In the genomic region with DNA sequence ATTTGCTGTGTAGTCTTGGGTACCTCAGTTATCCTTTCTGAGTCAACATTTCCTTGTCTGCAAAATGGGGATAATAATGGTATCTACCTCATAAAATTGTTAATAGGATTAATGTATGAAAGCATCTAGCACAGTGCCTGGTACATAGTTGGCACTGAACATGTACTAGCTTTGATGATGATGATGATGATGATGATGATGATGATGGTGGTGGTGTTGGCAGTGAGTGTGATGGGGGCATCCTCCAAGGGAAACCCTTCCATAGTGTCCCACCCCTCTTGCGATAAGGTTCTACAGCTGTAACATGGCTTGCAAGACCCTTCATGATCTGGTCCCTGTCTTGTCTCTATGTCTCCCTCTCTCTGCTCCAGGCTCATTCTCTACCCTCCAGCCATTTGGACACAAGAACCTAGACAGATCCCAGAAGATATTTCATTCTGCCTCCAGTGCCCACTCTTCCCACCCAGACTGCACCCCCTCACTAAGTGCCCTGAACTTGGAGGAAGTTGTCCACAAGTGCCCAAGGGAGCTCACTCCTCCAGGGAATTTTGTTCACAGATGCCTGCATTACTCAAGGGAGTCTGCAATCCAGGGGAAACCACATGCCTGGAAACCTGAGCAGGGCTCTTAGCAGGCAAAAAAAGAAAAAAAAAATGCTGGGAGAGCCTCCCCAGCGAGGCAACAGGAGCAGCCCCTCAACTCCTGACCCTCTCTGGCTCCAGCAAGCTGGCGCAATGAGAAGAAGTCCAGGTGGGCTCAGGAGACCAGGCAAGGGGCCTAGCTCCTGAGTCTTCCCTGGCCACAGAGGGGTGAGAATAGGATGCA, we compare ENCODE assay signal across 19 cellular contexts. TPM values are rescaled to one million over a fixed set of nuclear protein-coding genes. Genes with fewer than 3 reads are reported as not detected.
A peak's percentile ranks its signal among the peaks of the same experiment; 100 is the strongest.
DNase-seq lines count a peak whose midpoint lies in the region; ATAC-seq, FAIRE-seq and TF ChIP-seq lines count a peak whose summit lies in the region.
"Had no signal": no experiment of that assay in that cellular context is flagged by ENCODE, and none has a peak within 500 bp of the region (broad histone marks: within the 10 kb centered on the region; RNA-seq: fewer than 3 reads in every experiment).

No MANE protein-coding gene starts in this region.

- no peaks in the 10 kb centered on the region for H3K9me3 ChIP-seq in PC-9 (ENCODE audit: insufficient read depth, low read depth)
- H3K9me3 ChIP-seq in H1 (ENCODE audit: insufficient read depth in 2 of 2, low read depth in 1 of 2, low read length in 1 of 2), result peaks cover 3 to 12% of the 10 kb centered on the region in 2 experiments; a peak in 3 of 4 replicates
- H3K9me3 ChIP-seq in trophoblast cell (ENCODE audit: insufficient read depth, low read depth, low read length), result peaks cover 5% of the 10 kb centered on the region

- H3K79me1 ChIP-seq in H1 (ENCODE audit: low read depth, low read length), result no peaks in the 10 kb centered on the region
- peaks cover 16% of the 10 kb centered on the region for H3K79me1 ChIP-seq in trophoblast cell (ENCODE audit: low read length)

- TF ChIP-seq EP300 in H1 (IDR thresholded peaks at IDR 0.05; ENCODE audit: borderline replicate concordance in 1 of 2, low read depth in 2 of 2, low read length in 2 of 2), result no peak

- H3K4me3 ChIP-seq in PC-9 (no peak overlapping the region), H1 (ENCODE audit: extremely low read depth in 1 of 4, insufficient read depth in 2 of 4, low read depth in 3 of 4, low read length in 4 of 4) (no peak overlapping the region), trophoblast cell (ENCODE audit: low read depth, low read length) (no peak overlapping the region)

- H3K4me2 ChIP-seq in PC-9, result peak overlapping the region; percentile 48; the same call in 1 of the 2 replicates
- H3K4me2 ChIP-seq in H1 (ENCODE audit: insufficient read depth in 1 of 2, low read depth in 2 of 2, low read length in 2 of 2), result no peak overlapping the region
- H3K4me2 ChIP-seq in trophoblast cell (ENCODE audit: low read length), result no peak overlapping the region

- H3K9ac ChIP-seq in H1 (replicated peaks in 1 of 4; ENCODE audit: extremely low read depth in 1 of 4, low read depth in 3 of 4, low read length in 3 of 4) (no peak overlapping the region), trophoblast cell (ENCODE audit: low read length) (no peak overlapping the region)

- H4K91ac ChIP-seq in H1 (replicated peaks; ENCODE audit: insufficient read length, low read length) (no peak overlapping the region), trophoblast cell (ENCODE audit: low read depth, low read length) (peak overlapping the region; percentile 20)

- no peak overlapping the region for H2BK12ac ChIP-seq in H1 (ENCODE audit: low read depth, low read length)
- peak overlapping the region; percentile 2 for H2BK12ac ChIP-seq in trophoblast cell (ENCODE audit: low read length)

- H2BK15ac ChIP-seq in H1 (ENCODE audit: low read length), result no peak overlapping the region

- no peak for ATAC-seq in HG02840 (IDR thresholded peaks at IDR 0.05; ENCODE audit: low FRiP score, unreplicated experiment)
- ATAC-seq: HCT116; left ventricle myocardium superior; stimulated activated naive CD8-positive, alpha-beta T cell treated with anti-CD3 and anti-CD28 coated beads, Interleukin-15, Interleukin-2, amounts not matched to agents 100 U/mL and 50 U/mL, for 24 hours had no signal

- no TSS peak for BruUV-seq in PC-9 (replicated peaks; lab: Mats Ljungman, UMichigan)

- CTCF ChIA-PET in PC-9 (lab: Charles Lee) (no interaction called here), H1 (lab: Charles Lee; ENCODE audit: partially characterized antibody) (interaction anchor here (0.7 to 2.5 kb wide), 4 partner anchors 29 to 190 kb away, joined by 3 to 10 read pairs (median 3); no protein-coding TSS in a partner anchor)

- H4K20me1 ChIP-seq in PC-9 (ENCODE audit: insufficient read depth) (no peaks in the 10 kb centered on the region), H1 (replicated peaks in 1 of 2; ENCODE audit: control insufficient read depth in 1 of 2, insufficient read depth in 2 of 2, low read length in 2 of 2) (no peaks in the 10 kb centered on the region)

- TF ChIP-seq RAD21 in H1 (IDR thresholded peaks at IDR 0.05 in 1 of 2, conservative IDR thresholded peaks at IDR 0.05 in 1 of 2; ENCODE audit: low read depth in 2 of 2, low read length in 2 of 2), result no peak

- H2AFZ ChIP-seq in PC-9, result no peak overlapping the region
- H2AFZ ChIP-seq in H1 (ENCODE audit: low read length), result no peak overlapping the region
- no peak overlapping the region for H2AFZ ChIP-seq in trophoblast cell (ENCODE audit: insufficient read depth, low read length, poor library complexity)

- H3K56ac ChIP-seq in H1 (replicated peaks; ENCODE audit: insufficient read length, low read depth, low read length), result no peak overlapping the region

- no peak overlapping the region for H3K23ac ChIP-seq in H1 (ENCODE audit: insufficient read length)
- no peak overlapping the region for H3K23ac ChIP-seq in trophoblast cell (ENCODE audit: low read length)

- no peaks in the 10 kb centered on the region for H3K23me2 ChIP-seq in H1 (ENCODE audit: low read depth, low read length)

- peak overlapping the region; percentile 54; the same call in 1 of the 2 replicates for H2AK5ac ChIP-seq in H1 (ENCODE audit: low read depth, low read length)
- H2AK5ac ChIP-seq in trophoblast cell (ENCODE audit: low read length), result no peak overlapping the region

- H4K8ac ChIP-seq in H1 (ENCODE audit: extremely low read depth, insufficient read depth, low read length) (peak overlapping the region; percentile 1; the same call in 1 of the 2 replicates), trophoblast cell (ENCODE audit: low read depth, low read length) (peak overlapping the region; percentile 2)

- H3K4me1 ChIP-seq in PC-9 (replicated peaks; ENCODE audit: insufficient read depth), result peaks cover 13% of the 10 kb centered on the region
- peaks cover 0 to 3% (median 1%) of the 10 kb centered on the region in 4 experiments; a peak in 2 of 7 replicates for H3K4me1 ChIP-seq in H1 (replicated peaks in 1 of 4; ENCODE audit: control insufficient read depth in 3 of 4, insufficient read depth in 4 of 4, low read length in 3 of 4)
- H3K4me1 ChIP-seq in trophoblast cell (ENCODE audit: control insufficient read depth in 1 of 2, insufficient read depth in 2 of 2, low read length in 2 of 2), result peaks cover 23 to 25% of the 10 kb centered on the region in 2 experiments

- peaks cover 12% of the 10 kb centered on the region; the same call in 1 of the 2 replicates for H3F3A ChIP-seq in PC-9 (ENCODE audit: insufficient read depth, low read depth)

- H3K14ac ChIP-seq in H1 (ENCODE audit: insufficient read length) (no peak overlapping the region), trophoblast cell (ENCODE audit: low read length) (no peak overlapping the region)

- intact Hi-C loops in PC-9 (cut with micrococcal nuclease; ENCODE audit: unreplicated experiment), result no loop called here

- peak; percentile 69 for DNase-seq in GM04504 (ENCODE audit: low read depth)
- DNase-seq in PC-9, result peak in 1 of 2 experiments; percentile 54
- no peak for DNase-seq in H1 (ENCODE audit: low read depth in 1 of 2, low spot score in 2 of 2)
- DNase-seq in trophoblast cell, result peak in 1 of 2 donors; percentile 4
- DNase-seq in A172 (ENCODE audit: low spot score), result no peak
- no peak for DNase-seq in putamen (ENCODE audit: low spot score)
- DNase-seq in NCI-H1436 treated with DMSO at 0.1 percent for 48 hours (lab: John Stamatoyannopoulos, UW), result no peak
- DNase-seq: activated naive CD4-positive, alpha-beta T cell treated with anti-CD3 and anti-CD28 coated beads, Interleukin-2, amount 10 ng/mL, durations not matched to agents 7 days and 5 days; CD8-positive, alpha-beta memory T cell; hypothalamus; left ventricle myocardium superior; MM.1S; NCI-H2081 treated with DMSO at 0.1 percent for 48 hours; stimulated activated naive CD8-positive, alpha-beta T cell treated with anti-CD3 and anti-CD28 coated beads, Interleukin-15, Interleukin-2, amounts not matched to agents 100 U/mL and 50 U/mL, for 24 hours; WERI-Rb-1 had no signal

- H3K18ac ChIP-seq in H1 (ENCODE audit: extremely low read depth, low read length) (no peak overlapping the region), trophoblast cell (ENCODE audit: low read length) (no peak overlapping the region)

- no peak overlapping the region for H4K12ac ChIP-seq in trophoblast cell (ENCODE audit: low read depth, low read length)

- no peak for TF ChIP-seq CTCF in PC-9 (conservative IDR thresholded peaks at IDR 0.05)
- no peak for TF ChIP-seq CTCF in H1 (IDR thresholded peaks at IDR 0.05; ENCODE audit: control extremely low read depth in 1 of 3, insufficient read depth in 1 of 3, low read depth in 1 of 3, low read length in 3 of 3)

- no peak overlapping the region for H2BK5ac ChIP-seq in H1 (ENCODE audit: low read depth, low read length)
- peak overlapping the region; percentile 5 for H2BK5ac ChIP-seq in trophoblast cell (ENCODE audit: low read depth, low read length, poor library complexity)

- H3K27me3 ChIP-seq in PC-9 (ENCODE audit: insufficient read depth, low read depth) (no peaks in the 10 kb centered on the region), H1 (replicated peaks in 1 of 4; ENCODE audit: control insufficient read depth in 3 of 4, extremely low read depth in 1 of 4, insufficient read depth in 3 of 4, low read length in 3 of 4) (no peaks in the 10 kb centered on the region), trophoblast cell (ENCODE audit: insufficient read depth, low read length) (no peaks in the 10 kb centered on the region)

- WGBS in H1 (ENCODE audit: extremely low coverage in 1 of 2, insufficient coverage in 1 of 2, insufficient read length in 1 of 2, insufficient replicate concordance in 2 of 2, low coverage in 1 of 2, low lambda C conversion rate in 2 of 2, missing lambda C conversion rate in 1 of 2), 2 experiments, result 81% methylated on average over 3 of the region's 3 CpGs; no CpG with 5 or more reads in 1 of the 2 experiments
- no CpG with 5 or more reads among the region's 3 CpGs for WGBS in trophoblast cell (ENCODE audit: extremely low coverage, insufficient coverage, insufficient read length)

- H3K27ac ChIP-seq in PC-9, result peak overlapping the region; percentile 68
- H3K27ac ChIP-seq in H1 (ENCODE audit: low read depth, low read length), result no peak overlapping the region
- H3K27ac ChIP-seq in trophoblast cell (ENCODE audit: low read depth, low read length), result peak overlapping the region; percentile 84
- H3K27ac ChIP-seq: WERI-Rb-1 had no signal

- H3K9me2 ChIP-seq in PC-9 (ENCODE audit: insufficient read depth), result no peaks in the 10 kb centered on the region

- POLR2A ChIA-PET in PC-9 (lab: Charles Lee; ENCODE audit: unreplicated experiment), result no interaction called here
- POLR2A ChIA-PET in H1 (lab: Charles Lee; ENCODE audit: partially characterized antibody), result interaction anchor here (0.6 kb wide), 1 partner anchor 11 kb away, joined by 3 read pairs; no protein-coding TSS in a partner anchor

- no peak for TF ChIP-seq POLR2A in H1 (IDR thresholded peaks at IDR 0.05; ENCODE audit: control extremely low read depth in 1 of 2, low read depth in 2 of 2, low read length in 2 of 2)

- H2BK20ac ChIP-seq in H1 (ENCODE audit: low read length), result no peak overlapping the region

- no peak for FAIRE-seq in H1 (lab: Jason Lieb, UNC)
- FAIRE-seq: endothelial cell of umbilical vein had no signal

- H2BK120ac ChIP-seq in H1 (replicated peaks; ENCODE audit: low read depth, low read length) (no peak overlapping the region), trophoblast cell (ENCODE audit: insufficient read depth, low read length, poor library complexity) (peak overlapping the region; percentile 14)

- H3K4ac ChIP-seq in H1 (replicated peaks; ENCODE audit: insufficient read length, low read depth, low read length) (no peak overlapping the region), trophoblast cell (ENCODE audit: low read depth, low read length) (no peak overlapping the region)

- H3K36me3 ChIP-seq in PC-9 (ENCODE audit: low read depth), result no peaks in the 10 kb centered on the region
- H3K36me3 ChIP-seq in H1 (ENCODE audit: control insufficient read depth in 2 of 4, insufficient read depth in 4 of 4, low read length in 3 of 4), result no peaks in the 10 kb centered on the region
- peaks cover 15 to 22% of the 10 kb centered on the region in 2 experiments for H3K36me3 ChIP-seq in trophoblast cell (ENCODE audit: control insufficient read depth in 1 of 2, insufficient read depth in 2 of 2, low read length in 2 of 2)
- H3K36me3 ChIP-seq: WERI-Rb-1 had no signal

- no peak overlapping the region for H4K5ac ChIP-seq in H1 (ENCODE audit: insufficient read length, low read depth, low read length)

- no peaks in the 10 kb centered on the region for H3K79me2 ChIP-seq in PC-9 (ENCODE audit: low read depth)
- H3K79me2 ChIP-seq in H1 (ENCODE audit: control insufficient read depth in 1 of 2, insufficient read depth in 2 of 2, low read length in 2 of 2), result no peaks in the 10 kb centered on the region
- H3K79me2 ChIP-seq in trophoblast cell (ENCODE audit: control insufficient read depth, insufficient read depth, low read length, poor library complexity), result no peaks in the 10 kb centered on the region

RNA-seq across cellular contexts. Expression of a gene that starts 10.1 kb away (rescaled TPM):
- total RNA-seq in PC-9 (2021), result not detected in 2 replicates
- total RNA-seq in H1 (2021; fragmentation: NEBNext Ultra II Directional; extraction: Animal tissue kit (Norgen Biotek cat#: 25700)), result not detected in 2 replicates
- 0.17 and 0.27 TPM in 2 replicates for polyA plus RNA-seq in H1 (2011; rRNA removed)
- 0.06 TPM for polyA plus RNA-seq in H1 (2011; cell fraction: cytosol; rRNA removed)
- polyA plus RNA-seq in H1 (2011; cell fraction: nucleus; rRNA removed), result 0.34 TPM
- polyA plus RNA-seq in H1 (2012, experiment 1 of 2), result 0.15 TPM in 1 of 4 replicates, not detected in the others
- polyA plus RNA-seq in H1 (2012, experiment 2 of 2), result not detected
- 0.08 TPM for polyA plus RNA-seq in H1 (2013, experiment 1 of 2)
- polyA plus RNA-seq in H1 (2013, experiment 2 of 2), result 0.15 TPM
- polyA minus RNA-seq in H1 (2011; rRNA and poly(A)+ RNA removed), result not detected in 2 replicates
- polyA minus RNA-seq in H1 (2011; cell fraction: cytosol; rRNA and poly(A)+ RNA removed), result 1.1 TPM
- not detected for polyA minus RNA-seq in H1 (2011; cell fraction: nucleus; rRNA and poly(A)+ RNA removed)
- 6.0 and 6.4 TPM in 2 replicates for polyA plus RNA-seq in trophoblast cell (2013)
- 3.6 and 6.1 TPM in 2 replicates for total RNA-seq in A172 (2014; rRNA removed; shearing (Covaris generic))
- total RNA-seq: CD8-positive, alpha-beta memory T cell; endothelial cell of umbilical vein; left ventricle myocardium superior; neural crest cell had no signal
- polyA plus RNA-seq: CD8-positive, alpha-beta memory T cell; endothelial cell of umbilical vein had no signal

RNA-seq across cellular contexts. Expression of a gene that starts 41.3 kb away (rescaled TPM):
- 0.28 and 0.43 TPM in 2 replicates for total RNA-seq in PC-9 (2021)
- total RNA-seq in H1 (2021; fragmentation: NEBNext Ultra II Directional; extraction: Animal tissue kit (Norgen Biotek cat#: 25700)), result 0.13 TPM in 2 replicates
- 0.21 and 0.24 TPM in 2 replicates for polyA plus RNA-seq in H1 (2011; rRNA removed)
- polyA plus RNA-seq in H1 (2011; cell fraction: cytosol; rRNA removed), result 0.28 TPM
- polyA plus RNA-seq in H1 (2011; cell fraction: nucleus; rRNA removed), result 0.30 TPM
- polyA plus RNA-seq in H1 (2012, experiment 1 of 2), result 0.20 to 0.33 TPM (median 0.26 TPM) in 4 replicates
- polyA plus RNA-seq in H1 (2012, experiment 2 of 2), result not detected
- 0.20 TPM for polyA plus RNA-seq in H1 (2013, experiment 1 of 2)
- 0.18 TPM for polyA plus RNA-seq in H1 (2013, experiment 2 of 2)
- polyA minus RNA-seq in H1 (2011; rRNA and poly(A)+ RNA removed), result 1.3 and 1.8 TPM in 2 replicates
- 0.51 TPM for polyA minus RNA-seq in H1 (2011; cell fraction: cytosol; rRNA and poly(A)+ RNA removed)
- 0.70 TPM for polyA minus RNA-seq in H1 (2011; cell fraction: nucleus; rRNA and poly(A)+ RNA removed)
- 29.0 and 29.1 TPM in 2 replicates for polyA plus RNA-seq in trophoblast cell (2013)
- 0.89 and 0.93 TPM in 2 replicates for total RNA-seq in A172 (2014; rRNA removed; shearing (Covaris generic))
- total RNA-seq: CD8-positive, alpha-beta memory T cell had no signal
- polyA plus RNA-seq: CD8-positive, alpha-beta memory T cell had no signal
